In genomic region chr2:68214381-68214780, GRCh38 we compare ENCODE assay signal across 13 cellular contexts. TPM values are rescaled to one million over a fixed set of nuclear protein-coding genes. Genes with fewer than 3 reads are reported as not detected.
DNase-seq lines count a peak whose midpoint lies in the region; ATAC-seq and TF ChIP-seq lines count a peak whose summit lies in the region.
"Had no signal": no experiment of that assay in that cellular context is flagged by ENCODE, and none has a peak within 500 bp of the region (broad histone marks: within the 10 kb centered on the region; RNA-seq: fewer than 3 reads in every experiment).

No MANE protein-coding gene starts in this region.

- no peak for DNase-seq in NCI-H1417 treated with DMSO at 0.1 percent for 48 hours (lab: John Stamatoyannopoulos, UW)
- no peak for DNase-seq in GM23248
- no peak for DNase-seq in DMS114 treated with DMSO at 0.1 percent for 48 hours (lab: John Stamatoyannopoulos, UW; ENCODE audit: unreplicated experiment)
- DNase-seq in Kasumi-1 (lab: John Stamatoyannopoulos, UW) = no peak
- DNase-seq: AML-193; amygdala; NCI-H187; RPMI8226; stimulated activated CD4-positive, alpha-beta T cell treated with anti-CD3 and anti-CD28 coated beads, Interleukin-15, amount 100 ng/mL, for 24 hours had no signal

- H3K9me3 ChIP-seq in DOHH2 (ENCODE audit: control insufficient read depth, insufficient read depth, low read length) (no peaks in the 10 kb centered on the region), GM23248 (ENCODE audit: low read depth) (no peaks in the 10 kb centered on the region)

- H3K4me2 ChIP-seq in DOHH2 (ENCODE audit: low read length) = peak overlapping the region; percentile 16
- no peak overlapping the region for H3K4me2 ChIP-seq in GM23248 (ENCODE audit: unreplicated experiment)

- H3K27ac ChIP-seq in DOHH2 (ENCODE audit: low read depth, low read length) (no peak overlapping the region), GM23248 (no peak overlapping the region)

- H3K4me1 ChIP-seq in DOHH2 (ENCODE audit: control insufficient read depth, low read length) (peaks cover 29% of the 10 kb centered on the region), GM23248 (ENCODE audit: insufficient read depth) (peaks cover 18% of the 10 kb centered on the region)

- H3K9me2 ChIP-seq in DOHH2 (replicated peaks; ENCODE audit: control insufficient read depth, low read length) = no peaks in the 10 kb centered on the region
- H3K9me2 ChIP-seq in GM23248 (ENCODE audit: insufficient read depth) = no peaks in the 10 kb centered on the region

- H3K79me2 ChIP-seq in DOHH2 (ENCODE audit: control insufficient read depth, low read length) (peaks cover 99% of the 10 kb centered on the region), GM23248 (ENCODE audit: insufficient read depth) (peaks cover 100% of the 10 kb centered on the region)

- H3K4me3 ChIP-seq in DOHH2 (ENCODE audit: low read length) (no peak overlapping the region), GM23248 (no peak overlapping the region)

- H3K27me3 ChIP-seq in DOHH2 (ENCODE audit: control insufficient read depth, low read length) (no peaks in the 10 kb centered on the region), GM23248 (replicated peaks; ENCODE audit: insufficient read depth) (no peaks in the 10 kb centered on the region)

- WGBS in GM23248 (ENCODE audit: low coverage in 1 of 2, low lambda C conversion rate in 2 of 2, missing lambda C conversion rate in 2 of 2), 2 experiments = 91 to 93% methylated on average over 5 of the region's 5 CpGs

- ATAC-seq in GM19351 (IDR thresholded peaks at IDR 0.05; ENCODE audit: unreplicated experiment) (peak; percentile 72), HG02798 (IDR thresholded peaks at IDR 0.05; ENCODE audit: poor library complexity, unreplicated experiment) (peak; percentile 87), HG03565 (IDR thresholded peaks at IDR 0.05; ENCODE audit: unreplicated experiment) (peak; percentile 73)

- H3F3A ChIP-seq in DOHH2 (ENCODE audit: control insufficient read depth, insufficient read depth) (no peaks in the 10 kb centered on the region), GM23248 (ENCODE audit: insufficient read depth) (no peaks in the 10 kb centered on the region)

- no peak overlapping the region for H3K9ac ChIP-seq in GM23248

- in situ Hi-C loops in GM23248 (cut with MboI) = no loop called here

- H2AFZ ChIP-seq in GM23248 = no peak overlapping the region

- H4K20me1 ChIP-seq in DOHH2 (ENCODE audit: control insufficient read depth, insufficient read depth, low read depth, low read length) (peaks cover 9% of the 10 kb centered on the region), GM23248 (ENCODE audit: insufficient read depth) (peaks cover 14% of the 10 kb centered on the region)

- H3K36me3 ChIP-seq in DOHH2 (ENCODE audit: control insufficient read depth, low read length) (peaks cover 58% of the 10 kb centered on the region), GM23248 (ENCODE audit: low read depth) (no peaks in the 10 kb centered on the region; the same call in 1 of the 2 replicates)

- TF ChIP-seq CTCF in DOHH2 (IDR thresholded peaks at IDR 0.05; ENCODE audit: low read depth, low read length, poor library complexity, severe bottlenecking) = no peak

RNA-seq across cellular contexts. Expression of gene PPP3R1, which starts 38.0 kb away (rescaled TPM):
- total RNA-seq in GM23248 (2014; rRNA removed; shearing (Covaris generic)) = 17.7 and 19.0 TPM in 2 replicates
- polyA plus RNA-seq in GM23248 (2016; fragmentation: Nextera tagmentation; extraction: Ambion mirVana) = 3.8 and 4.0 TPM in 2 replicates

RNA-seq across cellular contexts. Expression of gene PNO1, which starts 56.7 kb away (rescaled TPM):
- 12.6 and 14.5 TPM in 2 replicates for total RNA-seq in GM23248 (2014; rRNA removed; shearing (Covaris generic))
- polyA plus RNA-seq in GM23248 (2016; fragmentation: Nextera tagmentation; extraction: Ambion mirVana) = 22.5 and 23.3 TPM in 2 replicates
